In genomic region chr10:61613665-61614064, GRCh38 we compare ENCODE assay signal across 10 cellular contexts. TPM values are rescaled to one million over a fixed set of nuclear protein-coding genes. Genes with fewer than 3 reads are reported as not detected.
"Had no signal": no experiment of that assay in that cellular context is flagged by ENCODE, and none has a peak within 500 bp of the region (broad histone marks: within the 10 kb centered on the region; RNA-seq: fewer than 3 reads in every experiment).

No MANE protein-coding gene starts in this region.

- DNase-seq: GM23248, GOT3, H7, H9, HCEC 1CT, HFFc6 had no signal

- ATAC-seq: GM23338, HCT116 had no signal

- H3K4me1 ChIP-seq: HAP-1 had no signal

- H3K9me3 ChIP-seq: HAP-1 had no signal

- H3K36me3 ChIP-seq: HAP-1 had no signal

- H3K4me3 Mint-ChIP-seq: GM23338, H9, HFFc6 had no signal

- H3K4me3 ChIP-seq: GM23248, GM23338, HAP-1 had no signal

- H3K27ac ChIP-seq: GM23248 had no signal

- H3K27ac Mint-ChIP-seq: GM23338, H9, HFFc6 had no signal

- H3K9me3 Mint-ChIP-seq: GM23338, H9, HFFc6 had no signal

RNA-seq across cellular contexts. Expression of gene CABCOCO1, which starts 49.1 kb away (rescaled TPM):
- total RNA-seq: GM23338, H1, H7, H9 had no signal
- polyA plus RNA-seq: GM23338, H1 had no signal
